ENCODE assay signal across 8 cellular contexts in the genomic region with DNA sequence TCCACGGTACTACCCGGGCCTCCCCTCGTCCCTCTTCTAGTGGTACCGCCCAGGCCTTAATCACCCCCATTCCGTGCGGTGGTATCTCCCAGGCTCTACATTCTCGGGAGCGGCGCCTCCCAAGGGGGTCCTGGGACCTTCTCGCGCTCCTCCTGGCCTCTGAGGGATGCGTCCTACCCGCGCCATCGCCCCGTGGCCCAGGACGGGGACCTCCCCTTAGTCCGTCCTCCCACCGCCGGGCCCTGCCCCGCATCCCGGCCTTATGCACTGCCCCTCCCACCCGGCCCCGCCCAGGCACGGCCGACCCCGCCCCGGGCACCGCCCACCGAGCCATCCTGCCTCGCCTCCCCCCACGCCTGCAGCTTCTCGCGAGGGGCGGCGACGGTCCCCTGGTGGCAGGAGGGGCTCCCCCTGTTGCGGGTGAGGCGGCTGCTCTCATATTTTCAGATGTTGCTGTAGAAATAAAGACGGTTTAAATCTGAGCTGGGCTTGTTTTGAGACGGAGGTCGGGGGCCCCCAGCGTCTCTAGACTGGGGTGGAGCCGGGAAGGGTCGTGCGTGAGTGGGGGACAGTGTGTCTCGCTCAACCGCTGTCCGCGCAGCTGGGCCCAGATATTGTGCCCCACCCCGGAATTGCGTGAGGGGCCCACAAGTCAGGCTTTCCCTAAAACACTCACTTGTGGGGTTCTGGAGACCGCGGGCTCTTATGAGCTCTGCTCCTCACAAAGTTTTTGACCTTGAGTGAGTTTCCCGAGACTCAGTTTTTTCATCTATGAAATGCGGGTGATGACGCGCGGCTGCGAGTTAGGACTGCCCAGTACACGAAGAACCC. TPM values are rescaled to one million over a fixed set of nuclear protein-coding genes. Genes with fewer than 3 reads are reported as not detected.
DNase-seq lines count a peak whose midpoint lies in the region; ATAC-seq and TF ChIP-seq lines count a peak whose summit lies in the region.

No MANE protein-coding gene starts in this region.

- no peaks in the 10 kb centered on the region for H3K27me3 ChIP-seq in kidney epithelial cell (ENCODE audit: control insufficient read depth, insufficient read depth, low read length)

- H3K36me3 ChIP-seq in kidney epithelial cell (ENCODE audit: control insufficient read depth, insufficient read depth, low read length), result peaks cover 6% of the 10 kb centered on the region

- TF ChIP-seq CTCF in kidney epithelial cell (IDR thresholded peaks at IDR 0.05; ENCODE audit: insufficient read depth, low read length, poor library complexity, severe bottlenecking), result no peak

- DNase-seq in NCI-H1417 (lab: John Stamatoyannopoulos, UW), result peak; percentile 69 to 94 (median 88)
- no peak for DNase-seq in NCI-H1417 treated with DMSO at 0.1 percent for 48 hours (lab: John Stamatoyannopoulos, UW)
- DNase-seq in NCI-H2171 (lab: John Stamatoyannopoulos, UW), result peak; percentile 83
- DNase-seq in activated CD4-positive, CD25-positive, alpha-beta regulatory T cell treated with anti-CD3 and anti-CD28 coated beads, Interleukin-2, amount 50 U/mL, for 72 hours, result peak; percentile 84
- DNase-seq in cerebellar cortex (ENCODE audit: low spot score), result peak; percentile 80
- no peak for DNase-seq in kidney epithelial cell (ENCODE audit: low read depth)
- DNase-seq in stimulated activated CD4-positive, alpha-beta T cell treated with anti-CD3 and anti-CD28 coated beads, Interleukin-15, amount 100 ng/mL, for 1 hour (ENCODE audit: low read depth in 1 of 2, low spot score in 1 of 2), result peak; percentile 70 to 83

- peak overlapping the region; percentile 37 for H3K4me3 ChIP-seq in kidney epithelial cell (ENCODE audit: low read depth, low read length)

- peak; percentile 35 for ATAC-seq in HG02840 (IDR thresholded peaks at IDR 0.05; ENCODE audit: low FRiP score, unreplicated experiment)

RNA-seq across cellular contexts. Expression of a gene that starts 0.8 kb away (rescaled TPM):
- 108 and 125 TPM in 2 replicates for total RNA-seq in kidney epithelial cell

RNA-seq across cellular contexts. Expression of a gene that starts 10.1 kb away (rescaled TPM):
- total RNA-seq in kidney epithelial cell, result 40.7 and 44.1 TPM in 2 replicates

RNA-seq across cellular contexts. Expression of a gene that starts 10.4 kb away (rescaled TPM):
- total RNA-seq in kidney epithelial cell, result 0.04 and 0.21 TPM in 2 replicates

RNA-seq across cellular contexts. Expression of a gene that starts 21.3 kb away (rescaled TPM):
- 104 and 119 TPM in 2 replicates for total RNA-seq in kidney epithelial cell

RNA-seq across cellular contexts. Expression of a gene that starts 24.1 kb away (rescaled TPM):
- 0.08 TPM in 1 of 2 replicates, not detected in the other for total RNA-seq in kidney epithelial cell

Comparison
In these comparisons a context has a peak if more than half of its experiments do, and no peak if none do; other contexts are left out.
1. DNase-seq: peak in NCI-H1417 (3 of 3), NCI-H2171 (single experiment), activated CD4-positive, CD25-positive, alpha-beta regulatory T cell treated with anti-CD3 and anti-CD28 coated beads, Interleukin-2, amount 50 U/mL, for 72 hours (single experiment), cerebellar cortex (single experiment) and stimulated activated CD4-positive, alpha-beta T cell treated with anti-CD3 and anti-CD28 coated beads, Interleukin-15, amount 100 ng/mL, for 1 hour (2 of 2); none in NCI-H1417 treated with DMSO at 0.1 percent for 48 hours (single experiment) and kidney epithelial cell (single experiment).